29 cellular contexts compared by ENCODE assay signal in the genomic region with DNA sequence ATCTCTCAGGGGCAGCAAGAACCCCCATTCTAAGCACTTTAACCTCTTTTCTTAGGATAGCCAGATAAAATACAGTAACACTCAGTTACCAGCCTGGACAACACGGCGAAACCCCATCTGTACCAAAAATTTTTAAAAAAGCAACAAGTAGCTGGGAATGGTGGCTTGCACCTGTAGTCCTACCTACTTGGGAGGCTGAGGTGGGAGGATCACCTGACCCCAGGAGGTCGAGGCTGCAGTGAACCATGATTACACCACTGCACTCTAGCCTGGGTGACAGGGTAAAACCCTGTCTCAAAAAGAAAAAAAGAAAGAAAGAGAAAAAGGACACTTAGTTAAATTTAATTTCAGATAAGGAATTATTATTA. TPM values are rescaled to one million over a fixed set of nuclear protein-coding genes. Genes with fewer than 3 reads are reported as not detected.
DNase-seq lines count a peak whose midpoint lies in the region; FAIRE-seq and TF ChIP-seq lines count a peak whose summit lies in the region.
"Had no signal": no experiment of that assay in that cellular context is flagged by ENCODE, and none has a peak within 500 bp of the region (broad histone marks: within the 10 kb centered on the region; RNA-seq: fewer than 3 reads in every experiment).

No MANE protein-coding gene starts in this region.

- TF ChIP-seq POLR2A in esophagus squamous epithelium (IDR thresholded peaks at IDR 0.05) = no peak

- no peak for DNase-seq in GM19239 (ENCODE audit: insufficient read length, low spot score)
- DNase-seq in PC-9 = no peak
- no peak for DNase-seq in esophagus squamous epithelium (lab: John Stamatoyannopoulos, UW)
- no peak for DNase-seq in coronary artery (ENCODE audit: low spot score)
- no peak for DNase-seq in NCI-H1105 treated with DMSO at 0.1 percent for 48 hours (lab: John Stamatoyannopoulos, UW)
- DNase-seq in effector CD4-positive, alpha-beta T cell = no peak
- no peak for DNase-seq in urothelium cell line (ENCODE audit: low spot score)
- DNase-seq: activated CD4-positive, alpha-beta memory T cell treated with anti-CD3 and anti-CD28 coated beads, Interleukin-2, amount 10 ng/mL, durations not matched to agents 7 days and 5 days; activated CD4-positive, CD25-positive, alpha-beta regulatory T cell treated with anti-CD3 and anti-CD28 coated beads, Interleukin-2, amount 50 U/mL, for 72 hours; activated naive CD4-positive, alpha-beta T cell treated with anti-CD3 and anti-CD28 coated beads, Interleukin-2, amount 50 U/mL, for 16 hours; activated T-cell treated with anti-CD3 and anti-CD28 coated beads for 4 hours; body of pancreas; dermis blood vessel endothelial cell; gastrocnemius medialis; lower lobe of right lung; NCI-H146; NCI-H2107; NCI-H748 treated with DMSO at 0.1 percent for 48 hours; occipital lobe; right lobe of liver; stimulated activated CD8-positive, alpha-beta memory T cell treated with anti-CD3 and anti-CD28 coated beads, Interleukin-4, amount 100 ng/mL, for 48 hours; stomach; T-helper 1 cell had no signal

- H3K9me3 ChIP-seq in BLaER1 = no peaks in the 10 kb centered on the region
- H3K9me3 ChIP-seq in PC-9 (ENCODE audit: insufficient read depth, low read depth) = no peaks in the 10 kb centered on the region
- no peaks in the 10 kb centered on the region for H3K9me3 ChIP-seq in esophagus squamous epithelium
- H3K9me3 ChIP-seq: body of pancreas, gastrocnemius medialis, lower lobe of right lung, mucosa of descending colon, prostate gland, right lobe of liver, SJSA1, stomach had no signal

- H3K27ac ChIP-seq in BLaER1 (no peak overlapping the region), PC-9 (peak overlapping the region; percentile 85), esophagus squamous epithelium (peak overlapping the region; percentile 65 to 85 (median 74)), coronary artery (no peak overlapping the region)
- H3K27ac ChIP-seq: body of pancreas, gastrocnemius medialis, HL-60, lower lobe of right lung, right lobe of liver, SJSA1, stomach had no signal

- H3K36me3 ChIP-seq in BLaER1 = no peaks in the 10 kb centered on the region
- H3K36me3 ChIP-seq in PC-9 (ENCODE audit: low read depth) = no peaks in the 10 kb centered on the region
- H3K36me3 ChIP-seq in esophagus squamous epithelium = no peaks in the 10 kb centered on the region
- H3K36me3 ChIP-seq: gastrocnemius medialis, lower lobe of right lung, prostate gland, right lobe of liver, SJSA1, stomach had no signal

- CTCF ChIA-PET in PC-9 (lab: Charles Lee) = interaction anchor here (0.6 to 0.7 kb wide), 2 partner anchors 89 to 796 kb away, joined by 8 to 9 read pairs; no protein-coding TSS in a partner anchor

- H2AFZ ChIP-seq in PC-9 = no peak overlapping the region

- POLR2A ChIA-PET in PC-9 (lab: Charles Lee; ENCODE audit: unreplicated experiment) = no interaction called here

- H3F3A ChIP-seq in PC-9 (ENCODE audit: insufficient read depth, low read depth) = peaks cover 22% of the 10 kb centered on the region

- 80 to 83% methylated on average over 3 of the region's 3 CpGs for WGBS in esophagus squamous epithelium, 2 donors

- peaks cover 11% of the 10 kb centered on the region for H3K4me1 ChIP-seq in BLaER1
- peaks cover 46% of the 10 kb centered on the region for H3K4me1 ChIP-seq in PC-9 (replicated peaks; ENCODE audit: insufficient read depth)
- peaks cover 10 to 62% (median 36%) of the 10 kb centered on the region in 3 donors for H3K4me1 ChIP-seq in esophagus squamous epithelium
- H3K4me1 ChIP-seq: body of pancreas, gastrocnemius medialis, lower lobe of right lung, prostate gland, SJSA1, stomach had no signal

- peak overlapping the region; percentile 30 for H3K4me2 ChIP-seq in BLaER1
- peak overlapping the region; percentile 77 for H3K4me2 ChIP-seq in PC-9

- no TSS peak for BruUV-seq in PC-9 (replicated peaks; lab: Mats Ljungman, UMichigan)

- H3K9me2 ChIP-seq in PC-9 (ENCODE audit: insufficient read depth) = no peaks in the 10 kb centered on the region

- no peaks in the 10 kb centered on the region for H3K79me2 ChIP-seq in PC-9 (ENCODE audit: low read depth)

- H4K20me1 ChIP-seq in BLaER1 = no peaks in the 10 kb centered on the region
- H4K20me1 ChIP-seq in PC-9 (ENCODE audit: insufficient read depth) = no peaks in the 10 kb centered on the region

- H3K27me3 ChIP-seq in BLaER1 (no peaks in the 10 kb centered on the region), PC-9 (ENCODE audit: insufficient read depth, low read depth) (no peaks in the 10 kb centered on the region), esophagus squamous epithelium (no peaks in the 10 kb centered on the region)
- H3K27me3 ChIP-seq: body of pancreas, gastrocnemius medialis, right lobe of liver, SJSA1, stomach had no signal

- peak; percentile 11 for FAIRE-seq in GM19239 (lab: Jason Lieb, UNC)
- no peak for FAIRE-seq in urothelium cell line (lab: Jason Lieb, UNC)

- intact Hi-C loops in PC-9 (cut with micrococcal nuclease; ENCODE audit: unreplicated experiment) (no loop called here), esophagus squamous epithelium (cut with DNase I) (no loop called here)

- no peak overlapping the region for H3K9ac ChIP-seq in BLaER1

- TF ChIP-seq CTCF in PC-9 (conservative IDR thresholded peaks at IDR 0.05) = no peak
- no peak for TF ChIP-seq CTCF in esophagus squamous epithelium (IDR thresholded peaks at IDR 0.05)
- no peak for TF ChIP-seq CTCF in coronary artery (IDR thresholded peaks at IDR 0.05)

- H3K4me3 ChIP-seq in BLaER1 = no peak overlapping the region
- H3K4me3 ChIP-seq in PC-9 = no peak overlapping the region
- H3K4me3 ChIP-seq in esophagus squamous epithelium = no peak overlapping the region
- H3K4me3 ChIP-seq in coronary artery = no peak overlapping the region
- H3K4me3 ChIP-seq: body of pancreas, gastrocnemius medialis, lower lobe of right lung, mucosa of descending colon, prostate gland, right lobe of liver, SJSA1, stomach had no signal

RNA-seq across cellular contexts. Expression of gene UBE2G1, which starts 28.6 kb away (rescaled TPM):
- total RNA-seq in PC-9 (2021) (104 and 111 TPM in 2 replicates), esophagus squamous epithelium (10 to 100 TPM; 52.5 to 88.2 (median 73.5) TPM)

RNA-seq across cellular contexts. Expression of gene SPNS3, which starts 38.6 kb away (rescaled TPM):
- total RNA-seq in PC-9 (2021) (14.8 and 15.9 TPM in 2 replicates), esophagus squamous epithelium (under 1 TPM in 1 of 4 donors, not detected in 3; 0.27 TPM)
- total RNA-seq: body of pancreas, gastrocnemius medialis, LHCN-M2, right lobe of liver, SJSA1 had no signal

Comparison
In these comparisons a context has a peak if more than half of its experiments do, and no peak if none do; other contexts are left out.
1. H3K27ac ChIP-seq: peak in PC-9 (single experiment) and esophagus squamous epithelium (4 of 4); none in BLaER1 (single experiment) and coronary artery (0 of 2).
2. RNA of gene SPNS3, which starts 38.6 kb away (total RNA-seq): 14.8 to 15.9 TPM in PC-9; 0.27 TPM in esophagus squamous epithelium; every median in the first group is over 10 times any median in the second.